Comparison of ENCODE assay signal across 2 cellular contexts in the genomic region with DNA sequence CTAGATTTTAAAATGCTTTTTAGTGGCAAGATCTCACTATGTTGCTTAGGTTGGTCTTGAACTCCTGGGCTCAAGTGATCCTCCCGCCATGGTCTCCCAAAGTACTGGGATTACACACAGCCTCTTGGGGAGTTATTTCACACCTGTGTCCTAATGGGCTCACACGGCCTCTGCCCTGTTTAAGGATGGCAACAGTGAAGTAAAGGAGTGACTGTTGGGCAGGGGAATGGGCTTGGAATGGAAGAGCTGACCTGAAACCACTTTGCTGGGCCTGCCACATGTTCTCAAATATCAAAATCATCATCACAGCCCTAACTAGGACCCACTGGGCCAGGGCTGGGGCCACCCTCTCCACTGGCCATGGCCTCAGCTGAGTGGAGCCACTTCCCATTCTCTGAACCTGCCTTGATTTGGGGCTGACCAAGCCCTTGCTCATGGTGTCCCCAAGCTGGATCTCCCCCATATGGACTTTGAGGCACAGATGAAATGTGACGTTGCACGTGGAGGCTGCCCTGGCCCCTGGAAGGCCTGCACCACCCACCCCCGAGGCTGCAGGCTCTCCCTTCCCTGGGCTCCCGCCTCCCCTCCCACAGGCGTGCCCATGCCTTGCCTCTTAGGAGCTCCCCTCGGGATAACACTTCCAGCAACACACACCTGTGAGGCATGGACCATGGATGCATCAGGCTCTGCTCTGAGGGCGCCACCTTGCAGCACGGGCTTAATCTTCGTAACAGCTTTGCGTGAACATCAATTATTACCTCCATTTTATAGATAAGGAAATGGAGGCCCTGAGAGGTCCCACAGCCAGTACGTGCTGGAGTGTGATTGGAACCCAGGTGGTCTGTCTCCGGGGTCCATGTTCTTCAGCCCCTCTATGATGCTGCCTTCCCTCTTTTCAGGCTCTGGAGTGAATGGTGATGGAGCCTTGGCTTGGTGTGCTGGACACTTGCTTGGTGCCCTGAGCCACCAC.
TF ChIP-seq lines count a peak whose summit lies in the region.

No MANE protein-coding gene starts in this region.

TF ChIP-seq in HEK293, 187 proteins besides CTCF, POLR2A, EP300 and RAD21:
- peak; percentile 10; the same call in 1 of the 2 replicates for TF ChIP-seq KLF1 (tag by site-specific recombination; IDR thresholded peaks at IDR 0.05)
- TF ChIP-seq, protein P1, sequence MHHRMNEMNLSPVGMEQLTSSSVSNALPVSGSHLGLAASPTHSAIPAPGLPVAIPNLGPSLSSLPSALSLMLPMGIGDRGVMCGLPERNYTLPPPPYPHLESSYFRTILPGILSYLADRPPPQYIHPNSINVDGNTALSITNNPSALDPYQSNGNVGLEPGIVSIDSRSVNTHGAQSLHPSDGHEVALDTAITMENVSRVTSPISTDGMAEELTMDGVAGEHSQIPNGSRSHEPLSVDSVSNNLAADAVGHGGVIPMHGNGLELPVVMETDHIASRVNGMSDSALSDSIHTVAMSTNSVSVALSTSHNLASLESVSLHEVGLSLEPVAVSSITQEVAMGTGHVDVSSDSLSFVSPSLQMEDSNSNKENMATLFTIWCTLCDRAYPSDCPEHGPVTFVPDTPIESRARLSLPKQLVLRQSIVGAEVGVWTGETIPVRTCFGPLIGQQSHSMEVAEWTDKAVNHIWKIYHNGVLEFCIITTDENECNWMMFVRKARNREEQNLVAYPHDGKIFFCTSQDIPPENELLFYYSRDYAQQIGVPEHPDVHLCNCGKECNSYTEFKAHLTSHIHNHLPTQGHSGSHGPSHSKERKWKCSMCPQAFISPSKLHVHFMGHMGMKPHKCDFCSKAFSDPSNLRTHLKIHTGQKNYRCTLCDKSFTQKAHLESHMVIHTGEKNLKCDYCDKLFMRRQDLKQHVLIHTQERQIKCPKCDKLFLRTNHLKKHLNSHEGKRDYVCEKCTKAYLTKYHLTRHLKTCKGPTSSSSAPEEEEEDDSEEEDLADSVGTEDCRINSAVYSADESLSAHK (tag by site-specific recombination; IDR thresholded peaks at IDR 0.05) = no peak

TF ChIP-seq in H1, 55 proteins besides CTCF, POLR2A, EP300 and RAD21:
- TF ChIP-seq TBP (IDR thresholded peaks at IDR 0.05; ENCODE audit: low read depth, low read length) (no peak), RBBP5 (IDR thresholded peaks at IDR 0.05; ENCODE audit: borderline replicate concordance, low read depth, low read length) (no peak), KDM1A (IDR thresholded peaks at IDR 0.05; ENCODE audit: borderline replicate concordance, low read length) (no peak), KDM5A (IDR thresholded peaks at IDR 0.05; ENCODE audit: low read length) (no peak), EZH2 (IDR thresholded peaks at IDR 0.05; ENCODE audit: low read depth, low read length, severe bottlenecking) (no peak), CBX5 (IDR thresholded peaks at IDR 0.05; ENCODE audit: low read depth, low read length) (no peak), YY1 (IDR thresholded peaks at IDR 0.05; ENCODE audit: low read depth, low read length) (no peak), HDAC6 (IDR thresholded peaks at IDR 0.05; ENCODE audit: low read depth, low read length) (no peak), CREB1 (IDR thresholded peaks at IDR 0.05) (no peak), KDM4A (IDR thresholded peaks at IDR 0.05; ENCODE audit: low read depth, low read length, severe bottlenecking) (no peak), JUND (IDR thresholded peaks at IDR 0.05; ENCODE audit: low read length) (no peak), RXRA (IDR thresholded peaks at IDR 0.05; ENCODE audit: insufficient read depth, low read depth, low read length) (no peak)
- TF ChIP-seq, protein P2, sequence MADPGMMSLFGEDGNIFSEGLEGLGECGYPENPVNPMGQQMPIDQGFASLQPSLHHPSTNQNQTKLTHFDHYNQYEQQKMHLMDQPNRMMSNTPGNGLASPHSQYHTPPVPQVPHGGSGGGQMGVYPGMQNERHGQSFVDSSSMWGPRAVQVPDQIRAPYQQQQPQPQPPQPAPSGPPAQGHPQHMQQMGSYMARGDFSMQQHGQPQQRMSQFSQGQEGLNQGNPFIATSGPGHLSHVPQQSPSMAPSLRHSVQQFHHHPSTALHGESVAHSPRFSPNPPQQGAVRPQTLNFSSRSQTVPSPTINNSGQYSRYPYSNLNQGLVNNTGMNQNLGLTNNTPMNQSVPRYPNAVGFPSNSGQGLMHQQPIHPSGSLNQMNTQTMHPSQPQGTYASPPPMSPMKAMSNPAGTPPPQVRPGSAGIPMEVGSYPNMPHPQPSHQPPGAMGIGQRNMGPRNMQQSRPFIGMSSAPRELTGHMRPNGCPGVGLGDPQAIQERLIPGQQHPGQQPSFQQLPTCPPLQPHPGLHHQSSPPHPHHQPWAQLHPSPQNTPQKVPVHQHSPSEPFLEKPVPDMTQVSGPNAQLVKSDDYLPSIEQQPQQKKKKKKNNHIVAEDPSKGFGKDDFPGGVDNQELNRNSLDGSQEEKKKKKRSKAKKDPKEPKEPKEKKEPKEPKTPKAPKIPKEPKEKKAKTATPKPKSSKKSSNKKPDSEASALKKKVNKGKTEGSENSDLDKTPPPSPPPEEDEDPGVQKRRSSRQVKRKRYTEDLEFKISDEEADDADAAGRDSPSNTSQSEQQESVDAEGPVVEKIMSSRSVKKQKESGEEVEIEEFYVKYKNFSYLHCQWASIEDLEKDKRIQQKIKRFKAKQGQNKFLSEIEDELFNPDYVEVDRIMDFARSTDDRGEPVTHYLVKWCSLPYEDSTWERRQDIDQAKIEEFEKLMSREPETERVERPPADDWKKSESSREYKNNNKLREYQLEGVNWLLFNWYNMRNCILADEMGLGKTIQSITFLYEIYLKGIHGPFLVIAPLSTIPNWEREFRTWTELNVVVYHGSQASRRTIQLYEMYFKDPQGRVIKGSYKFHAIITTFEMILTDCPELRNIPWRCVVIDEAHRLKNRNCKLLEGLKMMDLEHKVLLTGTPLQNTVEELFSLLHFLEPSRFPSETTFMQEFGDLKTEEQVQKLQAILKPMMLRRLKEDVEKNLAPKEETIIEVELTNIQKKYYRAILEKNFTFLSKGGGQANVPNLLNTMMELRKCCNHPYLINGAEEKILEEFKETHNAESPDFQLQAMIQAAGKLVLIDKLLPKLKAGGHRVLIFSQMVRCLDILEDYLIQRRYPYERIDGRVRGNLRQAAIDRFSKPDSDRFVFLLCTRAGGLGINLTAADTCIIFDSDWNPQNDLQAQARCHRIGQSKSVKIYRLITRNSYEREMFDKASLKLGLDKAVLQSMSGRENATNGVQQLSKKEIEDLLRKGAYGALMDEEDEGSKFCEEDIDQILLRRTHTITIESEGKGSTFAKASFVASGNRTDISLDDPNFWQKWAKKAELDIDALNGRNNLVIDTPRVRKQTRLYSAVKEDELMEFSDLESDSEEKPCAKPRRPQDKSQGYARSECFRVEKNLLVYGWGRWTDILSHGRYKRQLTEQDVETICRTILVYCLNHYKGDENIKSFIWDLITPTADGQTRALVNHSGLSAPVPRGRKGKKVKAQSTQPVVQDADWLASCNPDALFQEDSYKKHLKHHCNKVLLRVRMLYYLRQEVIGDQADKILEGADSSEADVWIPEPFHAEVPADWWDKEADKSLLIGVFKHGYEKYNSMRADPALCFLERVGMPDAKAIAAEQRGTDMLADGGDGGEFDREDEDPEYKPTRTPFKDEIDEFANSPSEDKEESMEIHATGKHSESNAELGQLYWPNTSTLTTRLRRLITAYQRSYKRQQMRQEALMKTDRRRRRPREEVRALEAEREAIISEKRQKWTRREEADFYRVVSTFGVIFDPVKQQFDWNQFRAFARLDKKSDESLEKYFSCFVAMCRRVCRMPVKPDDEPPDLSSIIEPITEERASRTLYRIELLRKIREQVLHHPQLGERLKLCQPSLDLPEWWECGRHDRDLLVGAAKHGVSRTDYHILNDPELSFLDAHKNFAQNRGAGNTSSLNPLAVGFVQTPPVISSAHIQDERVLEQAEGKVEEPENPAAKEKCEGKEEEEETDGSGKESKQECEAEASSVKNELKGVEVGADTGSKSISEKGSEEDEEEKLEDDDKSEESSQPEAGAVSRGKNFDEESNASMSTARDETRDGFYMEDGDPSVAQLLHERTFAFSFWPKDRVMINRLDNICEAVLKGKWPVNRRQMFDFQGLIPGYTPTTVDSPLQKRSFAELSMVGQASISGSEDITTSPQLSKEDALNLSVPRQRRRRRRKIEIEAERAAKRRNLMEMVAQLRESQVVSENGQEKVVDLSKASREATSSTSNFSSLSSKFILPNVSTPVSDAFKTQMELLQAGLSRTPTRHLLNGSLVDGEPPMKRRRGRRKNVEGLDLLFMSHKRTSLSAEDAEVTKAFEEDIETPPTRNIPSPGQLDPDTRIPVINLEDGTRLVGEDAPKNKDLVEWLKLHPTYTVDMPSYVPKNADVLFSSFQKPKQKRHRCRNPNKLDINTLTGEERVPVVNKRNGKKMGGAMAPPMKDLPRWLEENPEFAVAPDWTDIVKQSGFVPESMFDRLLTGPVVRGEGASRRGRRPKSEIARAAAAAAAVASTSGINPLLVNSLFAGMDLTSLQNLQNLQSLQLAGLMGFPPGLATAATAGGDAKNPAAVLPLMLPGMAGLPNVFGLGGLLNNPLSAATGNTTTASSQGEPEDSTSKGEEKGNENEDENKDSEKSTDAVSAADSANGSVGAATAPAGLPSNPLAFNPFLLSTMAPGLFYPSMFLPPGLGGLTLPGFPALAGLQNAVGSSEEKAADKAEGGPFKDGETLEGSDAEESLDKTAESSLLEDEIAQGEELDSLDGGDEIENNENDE (IDR thresholded peaks at IDR 0.05; ENCODE audit: insufficient replicate concordance, low read length) = no peak
